Comparison of ENCODE assay signal across 23 cellular contexts in the genomic region with DNA sequence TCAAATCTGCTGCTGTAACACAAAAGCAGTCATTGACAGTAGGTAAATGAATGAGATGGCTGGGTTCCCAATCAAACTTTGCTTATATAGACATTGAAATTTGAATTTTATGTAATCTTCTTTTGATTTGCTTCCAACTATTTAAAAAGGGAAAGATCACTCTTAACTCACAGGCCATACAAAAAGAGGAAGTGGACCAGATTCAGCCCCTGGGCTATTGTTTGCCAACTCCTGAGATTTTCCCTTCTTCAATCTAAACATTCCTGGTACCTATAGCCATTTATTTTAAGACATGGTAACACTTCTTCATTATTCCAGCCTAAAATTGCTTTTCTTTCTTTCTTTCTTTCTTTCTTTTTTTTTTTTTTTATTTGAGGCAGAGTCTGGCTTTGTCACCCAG.
"Had no signal": no experiment of that assay in that cellular context is flagged by ENCODE, and none has a peak within 500 bp of the region (broad histone marks: within the 10 kb centered on the region; RNA-seq: fewer than 3 reads in every experiment).

No MANE protein-coding gene starts in this region.

- DNase-seq: activated CD4-positive, alpha-beta memory T cell treated with anti-CD3 and anti-CD28 coated beads, Interleukin-2, amount 10 ng/mL, durations not matched to agents 7 days and 5 days; activated CD4-positive, alpha-beta T cell treated with anti-CD3 and anti-CD28 coated beads, Interleukin-2, amount 10 ng/mL, durations not matched to agents 7 days and 5 days; activated CD4-positive, CD25-positive, alpha-beta regulatory T cell treated with anti-CD3 and anti-CD28 coated beads, Interleukin-2, amount 50 U/mL, for 72 hours; activated CD8-positive, alpha-beta memory T cell treated with anti-CD3 and anti-CD28 coated beads, Interleukin-2, amount 50 U/mL, for 48 hours; activated gamma-delta T cell; activated naive CD4-positive, alpha-beta T cell treated with anti-CD3 and anti-CD28 coated beads, Interleukin-2, amount 50 U/mL, for 16 hours; activated T-cell treated with anti-CD3 and anti-CD28 coated beads, Interleukin-2, amount 50 U/mL, for 24 hours; amniotic stem cell; brain microvascular endothelial cell; effector memory CD8-positive, alpha-beta T cell; erythroblast; gastrocnemius medialis; left cardiac atrium; left ventricle myocardium superior; mucosa of descending colon; right cardiac atrium; stimulated activated CD4-positive, alpha-beta T cell treated with anti-CD3 and anti-CD28 coated beads, Interleukin-15, amount 100 ng/mL, for 24 hours; stimulated activated CD4-positive, alpha-beta T cell treated with anti-CD3 and anti-CD28 coated beads, Interleukin-2, amount 100 ng/mL, for 24 hours; stimulated activated naive B cell treated with anti-CD40 and anti-IgM and Interleukin-4, amounts not matched to agents 10 μg/mL and 1 μg/mL and 100 μg/mL, for 72 hours; stomach; thyroid gland had no signal

- FAIRE-seq: astrocyte, keratinocyte had no signal
